ENCODE assay signal across 9 cellular contexts in genomic region chr3:14428087-14429067, GRCh38.
DNase-seq lines count a peak whose midpoint lies in the region; ATAC-seq lines count a peak whose summit lies in the region.
"Had no signal": no experiment of that assay in that cellular context is flagged by ENCODE, and none has a peak within 500 bp of the region (broad histone marks: within the 10 kb centered on the region; RNA-seq: fewer than 3 reads in every experiment).

No MANE protein-coding gene starts in this region.

- no peaks in the 10 kb centered on the region for H3K9me3 Mint-ChIP-seq in T-helper 2 cell treated with Interferon-gamma antibody and Interleukin-4, amounts not matched to agents 5 μg/mL and 100 μg/mL, for 36 hours
- no peaks in the 10 kb centered on the region for H3K9me3 Mint-ChIP-seq in effector memory CD8-positive, alpha-beta T cell

- H3K27ac Mint-ChIP-seq in T-helper 2 cell treated with Interferon-gamma antibody and Interleukin-4, amounts not matched to agents 5 μg/mL and 100 μg/mL, for 36 hours = peak overlapping the region; percentile 100
- H3K27ac Mint-ChIP-seq in effector memory CD8-positive, alpha-beta T cell = peak overlapping the region; percentile 95 to 100

- H3K4me1 Mint-ChIP-seq in T-helper 2 cell treated with Interferon-gamma antibody and Interleukin-4, amounts not matched to agents 5 μg/mL and 100 μg/mL, for 36 hours (ENCODE audit: low read depth) = peaks cover 85% of the 10 kb centered on the region
- peaks cover 92 to 97% of the 10 kb centered on the region in 2 donors for H3K4me1 Mint-ChIP-seq in effector memory CD8-positive, alpha-beta T cell (ENCODE audit: low read depth in 2 of 2)

- no peak overlapping the region for H3K4me3 Mint-ChIP-seq in T-helper 2 cell treated with Interferon-gamma antibody and Interleukin-4, amounts not matched to agents 5 μg/mL and 100 μg/mL, for 36 hours
- peak overlapping the region; percentile 68 to 80 for H3K4me3 Mint-ChIP-seq in effector memory CD8-positive, alpha-beta T cell

- ATAC-seq in effector memory CD8-positive, alpha-beta T cell (replicated peaks) = no peak
- peak; percentile 21 for ATAC-seq in stimulated activated naive CD8-positive, alpha-beta T cell treated with anti-CD3 and anti-CD28 coated beads, Interleukin-15, Interleukin-2, amounts not matched to agents 100 U/mL and 50 U/mL, for 24 hours
- no peak for ATAC-seq in GM18502 (IDR thresholded peaks at IDR 0.05; ENCODE audit: poor library complexity, unreplicated experiment)

- H3K27me3 Mint-ChIP-seq in T-helper 2 cell treated with Interferon-gamma antibody and Interleukin-4, amounts not matched to agents 5 μg/mL and 100 μg/mL, for 36 hours (ENCODE audit: low read depth) = no peaks in the 10 kb centered on the region
- no peaks in the 10 kb centered on the region for H3K27me3 Mint-ChIP-seq in effector memory CD8-positive, alpha-beta T cell

- DNase-seq in activated CD4-positive, alpha-beta T cell treated with anti-CD3 and anti-CD28 coated beads for 4 hours = peak; percentile 38 to 51
- no peak for DNase-seq in activated CD4-positive, alpha-beta T cell treated with anti-CD3 and anti-CD28 coated beads for 1 hour
- DNase-seq in T-helper 2 cell treated with Interferon-gamma antibody and Interleukin-4, amounts not matched to agents 5 μg/mL and 100 μg/mL, for 36 hours (ENCODE audit: low spot score) = no peak
- DNase-seq in effector memory CD8-positive, alpha-beta T cell = no peak
- DNase-seq in stimulated activated naive CD8-positive, alpha-beta T cell treated with anti-CD3 and anti-CD28 coated beads, Interleukin-15, Interleukin-2, amounts not matched to agents 100 U/mL and 50 U/mL, for 24 hours = peak; percentile 59
- DNase-seq in HuH-7 (ENCODE audit: low spot score) = no peak
- no peak for DNase-seq in iPS-NIHi7 (ENCODE audit: extremely low spot score)
- DNase-seq: ACHN had no signal

- H3K36me3 Mint-ChIP-seq in T-helper 2 cell treated with Interferon-gamma antibody and Interleukin-4, amounts not matched to agents 5 μg/mL and 100 μg/mL, for 36 hours (ENCODE audit: low read depth) = peaks cover 12% of the 10 kb centered on the region
- peaks cover 41% of the 10 kb centered on the region for H3K36me3 Mint-ChIP-seq in effector memory CD8-positive, alpha-beta T cell (ENCODE audit: insufficient read depth)

Comparison
In these comparisons a context has a peak if more than half of its experiments do, and no peak if none do; other contexts are left out.
1. DNase-seq: peak in activated CD4-positive, alpha-beta T cell treated with anti-CD3 and anti-CD28 coated beads for 4 hours (2 of 2) and stimulated activated naive CD8-positive, alpha-beta T cell treated with anti-CD3 and anti-CD28 coated beads, Interleukin-15, Interleukin-2, amounts not matched to agents 100 U/mL and 50 U/mL, for 24 hours (single experiment); none in activated CD4-positive, alpha-beta T cell treated with anti-CD3 and anti-CD28 coated beads for 1 hour (single experiment), T-helper 2 cell treated with Interferon-gamma antibody and Interleukin-4, amounts not matched to agents 5 μg/mL and 100 μg/mL, for 36 hours (single experiment), effector memory CD8-positive, alpha-beta T cell (0 of 3), HuH-7 (single experiment) and iPS-NIHi7 (single experiment).